15 cellular contexts compared by ENCODE assay signal in genomic region chr17:30208214-30208613, GRCh38. TPM values are rescaled to one million over a fixed set of nuclear protein-coding genes. Genes with fewer than 3 reads are reported as not detected.
"Had no signal": no experiment of that assay in that cellular context is flagged by ENCODE, and none has a peak within 500 bp of the region (broad histone marks: within the 10 kb centered on the region; RNA-seq: fewer than 3 reads in every experiment).

No MANE protein-coding gene starts in this region.

- H3K36me3 ChIP-seq: gastrocnemius medialis, heart right ventricle, left ventricle myocardium inferior had no signal

- H3K27ac ChIP-seq: body of pancreas, coronary artery, gastrocnemius medialis, heart right ventricle, left ventricle myocardium inferior had no signal

- ATAC-seq: activated CD4-positive, CD25-positive, alpha-beta regulatory T cell treated with anti-CD3 and anti-CD28 coated beads, Interleukin-2, amount 50 U/mL, for 24 hours; body of pancreas; gastrocnemius medialis; heart right ventricle; stimulated activated naive CD8-positive, alpha-beta T cell treated with anti-CD3 and anti-CD28 coated beads, Interleukin-15, amount 100 ng/mL, for 72 hours had no signal

- DNase-seq: activated effector memory CD4-positive, alpha-beta T cell treated with Interleukin-2 at 50 U/mL for 16 hours; activated T-cell treated with anti-CD3 and anti-CD28 coated beads, Interleukin-2, amount 50 U/mL, for 24 hours; body of pancreas; central memory CD4-positive, alpha-beta T cell; effector CD4-positive, alpha-beta T cell; gastrocnemius medialis; heart right ventricle; left ventricle myocardium inferior; stimulated activated CD4-positive, alpha-beta T cell treated with anti-CD3 and anti-CD28 coated beads, Interleukin-12 subunit alpha, Interleukin-12 subunit beta, amount 100 ng/mL, for 4 hours; stimulated activated CD8-positive, alpha-beta memory T cell treated with anti-CD3 and anti-CD28 coated beads, Interleukin-4, amount 100 ng/mL, for 48 hours; stimulated activated naive CD8-positive, alpha-beta T cell treated with anti-CD3 and anti-CD28 coated beads, Interleukin-15, amount 100 ng/mL, for 72 hours had no signal

- FAIRE-seq: keratinocyte, TTC549 had no signal

- H3K9me3 ChIP-seq: body of pancreas, gastrocnemius medialis, heart right ventricle, left ventricle myocardium inferior had no signal

- H3K4me1 ChIP-seq: body of pancreas, gastrocnemius medialis, heart right ventricle, left ventricle myocardium inferior had no signal

- H3K4me3 ChIP-seq: body of pancreas, coronary artery, gastrocnemius medialis, heart right ventricle, left ventricle myocardium inferior had no signal

- H3K27me3 ChIP-seq: body of pancreas had no signal

RNA-seq across cellular contexts. Expression of gene SLC6A4, which starts 27.3 kb away (rescaled TPM):
- polyA plus RNA-seq: keratinocyte had no signal
